ENCODE assay signal across 13 cellular contexts in genomic region chr11:61083601-61084147, GRCh38. TPM values are rescaled to one million over a fixed set of nuclear protein-coding genes. Genes with fewer than 3 reads are reported as not detected.
DNase-seq lines count a peak whose midpoint lies in the region; ATAC-seq and TF ChIP-seq lines count a peak whose summit lies in the region.
"Had no signal": no experiment of that assay in that cellular context is flagged by ENCODE, and none has a peak within 500 bp of the region (broad histone marks: within the 10 kb centered on the region; RNA-seq: fewer than 3 reads in every experiment).

No MANE protein-coding gene starts in this region.

- H3K4me3 Mint-ChIP-seq in CD4-positive, alpha-beta memory T cell, result peak overlapping the region; percentile 75 to 90 (median 86)
- H3K4me3 Mint-ChIP-seq in T-helper 17 cell, result peak overlapping the region; percentile 91
- peak overlapping the region; percentile 80 for H3K4me3 Mint-ChIP-seq in activated T-helper 17 cell treated with anti-CD3 and anti-CD28 coated beads, Interleukin-2, amount 50 U/mL, for 72 hours
- H3K4me3 Mint-ChIP-seq in naive thymus-derived CD4-positive, alpha-beta T cell, result peak overlapping the region; percentile 74 to 90 (median 85)
- no peak overlapping the region for H3K4me3 Mint-ChIP-seq in progenitor cell of endocrine pancreas (ENCODE audit: low read depth)

- no peaks in the 10 kb centered on the region for H3K36me3 ChIP-seq in CD4-positive, alpha-beta memory T cell (ENCODE audit: insufficient read depth, low read length)
- H3K36me3 ChIP-seq in naive thymus-derived CD4-positive, alpha-beta T cell (ENCODE audit: control insufficient read depth in 2 of 3, insufficient read depth in 3 of 3, low read length in 3 of 3), result no peaks in the 10 kb centered on the region
- H3K36me3 ChIP-seq: tibial nerve had no signal

- peaks cover 0 to 2% (median 0%) of the 10 kb centered on the region in 8 donors for H3K9me3 Mint-ChIP-seq in CD4-positive, alpha-beta memory T cell
- no peaks in the 10 kb centered on the region for H3K9me3 Mint-ChIP-seq in activated T-helper 17 cell treated with anti-CD3 and anti-CD28 coated beads, Interleukin-2, amount 50 U/mL, for 72 hours
- peaks cover 0 to 5% (median 0%) of the 10 kb centered on the region in 11 donors for H3K9me3 Mint-ChIP-seq in naive thymus-derived CD4-positive, alpha-beta T cell
- H3K9me3 Mint-ChIP-seq in progenitor cell of endocrine pancreas (ENCODE audit: low read depth), result no peaks in the 10 kb centered on the region

- H3K4me1 ChIP-seq in CD4-positive, alpha-beta memory T cell (ENCODE audit: insufficient read depth, low read length), result peaks cover 55% of the 10 kb centered on the region
- H3K4me1 ChIP-seq in naive thymus-derived CD4-positive, alpha-beta T cell (ENCODE audit: control insufficient read depth in 2 of 2, insufficient read depth in 2 of 2, low read length in 2 of 2), result peaks cover 28 to 51% of the 10 kb centered on the region in 2 donors
- H3K4me1 ChIP-seq: parathyroid adenoma, tibial nerve had no signal

- no peaks in the 10 kb centered on the region for H3K9me3 ChIP-seq in CD4-positive, alpha-beta memory T cell (ENCODE audit: control insufficient read depth in 1 of 2, low read length in 2 of 2)
- no peaks in the 10 kb centered on the region for H3K9me3 ChIP-seq in T-helper 17 cell (ENCODE audit: control insufficient read depth, low read length, poor library complexity, severe bottlenecking)
- no peaks in the 10 kb centered on the region for H3K9me3 ChIP-seq in naive thymus-derived CD4-positive, alpha-beta T cell (ENCODE audit: control insufficient read depth in 2 of 3, low read length in 3 of 3)
- H3K9me3 ChIP-seq: tibial nerve had no signal

- H3K27ac ChIP-seq in CD4-positive, alpha-beta memory T cell (ENCODE audit: low read depth, low read length), result peak overlapping the region; percentile 91
- H3K27ac ChIP-seq in naive thymus-derived CD4-positive, alpha-beta T cell (ENCODE audit: low read depth, low read length), result peak overlapping the region; percentile 80
- H3K27ac ChIP-seq in caudate nucleus (ENCODE audit: low read depth, low read length), result no peak overlapping the region
- H3K27ac ChIP-seq: parathyroid adenoma had no signal

- TF ChIP-seq CTCF in progenitor cell of endocrine pancreas (IDR thresholded peaks at IDR 0.05; ENCODE audit: unreplicated experiment), result no peak

- CTCF ChIA-PET in CD4-positive, alpha-beta memory T cell (lab: Charles Lee; ENCODE audit: partially characterized antibody), result interaction anchor here (0.8 to 4.6 kb wide), 20 partner anchors 9 to 170 kb away, joined by 3 to 55 read pairs (median 4); partner anchors contain the start of genes CD5 and TMEM109
- CTCF ChIA-PET in naive thymus-derived CD4-positive, alpha-beta T cell (lab: Charles Lee), result interaction anchor here (0.8 to 1.5 kb wide), 19 partner anchors 15 to 253 kb away, joined by 3 to 11 read pairs (median 4); no protein-coding TSS in a partner anchor

- intact Hi-C loops in CD4-positive, alpha-beta memory T cell (cut with micrococcal nuclease), result loop anchor here (2.0 kb wide), 8 partner anchors 19 to 113 kb away; partner anchors contain the start of genes CD5 and CD6
- intact Hi-C loops in naive thymus-derived CD4-positive, alpha-beta T cell (cut with micrococcal nuclease), result loop anchor here (2.0 to 5.0 kb wide), 12 partner anchors 19 to 169 kb away; partner anchors contain the start of genes CD5 (in 1 of the 2), CD6 (in 1 of the 2), TMEM109 (in 1 of the 2) and VPS37C (in 1 of the 2)

- peak overlapping the region; percentile 94 to 100 (median 99) for H3K27ac Mint-ChIP-seq in CD4-positive, alpha-beta memory T cell
- peak overlapping the region; percentile 100 for H3K27ac Mint-ChIP-seq in T-helper 17 cell
- peak overlapping the region; percentile 94 for H3K27ac Mint-ChIP-seq in activated T-helper 17 cell treated with anti-CD3 and anti-CD28 coated beads, Interleukin-2, amount 50 U/mL, for 72 hours
- peak overlapping the region; percentile 97 to 100 (median 99) for H3K27ac Mint-ChIP-seq in naive thymus-derived CD4-positive, alpha-beta T cell
- H3K27ac Mint-ChIP-seq in progenitor cell of endocrine pancreas, result no peak overlapping the region

- DNase-seq in CD4-positive, alpha-beta memory T cell, result peak; percentile 80 to 91 (median 82)
- DNase-seq in T-helper 17 cell, result peak in 2 of 3 donors; percentile 52 to 54
- peak; percentile 45 to 85 (median 77) for DNase-seq in naive thymus-derived CD4-positive, alpha-beta T cell
- DNase-seq in caudate nucleus (lab: John Stamatoyannopoulos, UW), result no peak
- DNase-seq in progenitor cell of endocrine pancreas (ENCODE audit: low spot score, unreplicated experiment), result no peak
- DNase-seq in glomerular visceral epithelial cell (ENCODE audit: extremely low spot score), result no peak
- no peak for DNase-seq in nucleus accumbens (lab: John Stamatoyannopoulos, UW)
- DNase-seq: hypothalamus, NCI-H187 treated with DMSO at 0.1 percent for 48 hours had no signal

- H3K4me1 Mint-ChIP-seq in CD4-positive, alpha-beta memory T cell, result peaks cover 42 to 65% (median 50%) of the 10 kb centered on the region in 4 donors
- H3K4me1 Mint-ChIP-seq in T-helper 17 cell (peaks cover 38% of the 10 kb centered on the region), progenitor cell of endocrine pancreas (ENCODE audit: low read depth) (no peaks in the 10 kb centered on the region)
- peaks cover 35% of the 10 kb centered on the region for H3K4me1 Mint-ChIP-seq in activated T-helper 17 cell treated with anti-CD3 and anti-CD28 coated beads, Interleukin-2, amount 50 U/mL, for 72 hours
- H3K4me1 Mint-ChIP-seq in naive thymus-derived CD4-positive, alpha-beta T cell, result peaks cover 39 to 64% (median 54%) of the 10 kb centered on the region in 7 donors

- POLR2A ChIA-PET in CD4-positive, alpha-beta memory T cell (lab: Charles Lee; ENCODE audit: partially characterized antibody), result interaction anchor here (0.6 to 26.1 kb wide), 22 partner anchors 7 to 1644 kb away, joined by 3 to 1022 read pairs (median 50); partner anchors contain the start of genes CD5 and TTC9C
- POLR2A ChIA-PET in naive thymus-derived CD4-positive, alpha-beta T cell (lab: Charles Lee), result interaction anchor here (0.7 to 14.5 kb wide), 24 partner anchors 8 to 253 kb away, joined by 3 to 233 read pairs (median 6); partner anchors contain the start of gene CD5

- H3K27me3 Mint-ChIP-seq in CD4-positive, alpha-beta memory T cell, result no peaks in the 10 kb centered on the region
- no peaks in the 10 kb centered on the region for H3K27me3 Mint-ChIP-seq in T-helper 17 cell
- H3K27me3 Mint-ChIP-seq in activated T-helper 17 cell treated with anti-CD3 and anti-CD28 coated beads, Interleukin-2, amount 50 U/mL, for 72 hours, result no peaks in the 10 kb centered on the region
- H3K27me3 Mint-ChIP-seq in naive thymus-derived CD4-positive, alpha-beta T cell, result no peaks in the 10 kb centered on the region
- peaks cover 10% of the 10 kb centered on the region for H3K27me3 Mint-ChIP-seq in progenitor cell of endocrine pancreas

- peak overlapping the region in 1 of 2 donors; percentile 19 for H3K4me3 ChIP-seq in CD4-positive, alpha-beta memory T cell (ENCODE audit: low read length in 2 of 2)
- H3K4me3 ChIP-seq in naive thymus-derived CD4-positive, alpha-beta T cell (ENCODE audit: low read length), result peak overlapping the region; percentile 40
- H3K4me3 ChIP-seq: tibial nerve had no signal

- peaks cover 0 to 3% of the 10 kb centered on the region in 2 donors for H3K36me3 Mint-ChIP-seq in CD4-positive, alpha-beta memory T cell
- no peaks in the 10 kb centered on the region for H3K36me3 Mint-ChIP-seq in T-helper 17 cell (ENCODE audit: low read depth)
- H3K36me3 Mint-ChIP-seq in activated T-helper 17 cell treated with anti-CD3 and anti-CD28 coated beads, Interleukin-2, amount 50 U/mL, for 72 hours (ENCODE audit: low read depth), result peaks cover 71% of the 10 kb centered on the region
- peaks cover 0 to 17% (median 0%) of the 10 kb centered on the region in 5 donors for H3K36me3 Mint-ChIP-seq in naive thymus-derived CD4-positive, alpha-beta T cell
- H3K36me3 Mint-ChIP-seq in progenitor cell of endocrine pancreas (ENCODE audit: insufficient read depth), result no peaks in the 10 kb centered on the region

- peak; percentile 78 for ATAC-seq in T-helper 17 cell
- ATAC-seq in activated T-helper 17 cell treated with anti-CD3 and anti-CD28 coated beads, Interleukin-2, amount 50 U/mL, for 72 hours (replicated peaks), result peak; percentile 77
- peak; percentile 79 for ATAC-seq in naive thymus-derived CD4-positive, alpha-beta T cell

- no peaks in the 10 kb centered on the region for H3K27me3 ChIP-seq in CD4-positive, alpha-beta memory T cell (ENCODE audit: insufficient read depth, low read length)
- H3K27me3 ChIP-seq in naive thymus-derived CD4-positive, alpha-beta T cell (ENCODE audit: control insufficient read depth in 2 of 2, insufficient read depth in 2 of 2, low read length in 2 of 2), result no peaks in the 10 kb centered on the region
- H3K27me3 ChIP-seq: tibial nerve had no signal

RNA-seq across cellular contexts. Expression of gene CD5, which starts 18.6 kb away (rescaled TPM):
- total RNA-seq in CD4-positive, alpha-beta memory T cell, result 100 to 1,000 TPM; 283 to 289 TPM
- polyA plus RNA-seq in CD4-positive, alpha-beta memory T cell, result 100 to 1,000 TPM; 170 to 323 TPM
- total RNA-seq in T-helper 17 cell (100 to 1,000 TPM; 310 to 362 TPM), progenitor cell of endocrine pancreas (not detected in 2 replicates)
- total RNA-seq in activated T-helper 17 cell treated with anti-CD3 and anti-CD28 coated beads, Interleukin-2, amount 50 U/mL, for 72 hours, result 100 to 1,000 TPM; 231 to 476 TPM
- 100 to 1,000 TPM; 180 to 399 (median 224) TPM for total RNA-seq in naive thymus-derived CD4-positive, alpha-beta T cell
- polyA plus RNA-seq in naive thymus-derived CD4-positive, alpha-beta T cell, result 100 to 1,000 TPM; 217 to 371 TPM
- total RNA-seq: astrocyte had no signal

Comparison
In these comparisons a context has a peak if more than half of its experiments do, and no peak if none do; other contexts are left out.
1. DNase-seq: peak in CD4-positive, alpha-beta memory T cell (5 of 5), T-helper 17 cell (2 of 3) and naive thymus-derived CD4-positive, alpha-beta T cell (9 of 9); none in caudate nucleus (0 of 61), progenitor cell of endocrine pancreas (single experiment), glomerular visceral epithelial cell (single experiment) and nucleus accumbens (0 of 56).
2. RNA of gene CD5, which starts 18.6 kb away (total RNA-seq): 231 to 476 TPM in activated T-helper 17 cell treated with anti-CD3 and anti-CD28 coated beads, Interleukin-2, amount 50 U/mL, for 72 hours, 310 to 362 TPM in T-helper 17 cell, 283 to 289 TPM in CD4-positive, alpha-beta memory T cell and 180 to 399 TPM in naive thymus-derived CD4-positive, alpha-beta T cell; not detected in progenitor cell of endocrine pancreas; every median in the first group is over 100 times any median in the second.
3. Peak in every context shown above with its lines, with median percentiles within 50 percentile points of each other: ATAC-seq.